ENCODE assay signal across 12 cellular contexts in genomic region chr2:33785201-33786106, GRCh38.
DNase-seq lines count a peak whose midpoint lies in the region; ATAC-seq, FAIRE-seq and TF ChIP-seq lines count a peak whose summit lies in the region.
"Had no signal": no experiment of that assay in that cellular context is flagged by ENCODE, and none has a peak within 500 bp of the region (broad histone marks: within the 10 kb centered on the region; RNA-seq: fewer than 3 reads in every experiment).

No MANE protein-coding gene starts in this region.

- no peak for DNase-seq in lower lobe of right lung
- DNase-seq in NCI-H2171 treated with DMSO at 0.1 percent for 48 hours (lab: John Stamatoyannopoulos, UW) = no peak
- DNase-seq in small intestine = no peak
- DNase-seq in coronary artery (ENCODE audit: low spot score) = no peak
- DNase-seq in 8988T = no peak
- DNase-seq: activated CD4-positive, alpha-beta T cell treated with anti-CD3 and anti-CD28 coated beads for 36 hours; brain microvascular endothelial cell; DMS 273 treated with DMSO at 0.1 percent for 48 hours; NCI-H510A treated with DMSO at 0.1 percent for 48 hours had no signal

- FAIRE-seq in small intestine (lab: Jason Lieb, UNC) = no peak

- TF ChIP-seq CTCF in lower lobe of right lung (IDR thresholded peaks at IDR 0.05) = no peak
- TF ChIP-seq CTCF in coronary artery (IDR thresholded peaks at IDR 0.05) = no peak

- H3K27me3 ChIP-seq in lower lobe of right lung (ENCODE audit: low read depth) (no peaks in the 10 kb centered on the region), small intestine (ENCODE audit: control insufficient read depth in 2 of 2, insufficient read depth in 2 of 2, low read length in 2 of 2) (no peaks in the 10 kb centered on the region)
- H3K27me3 ChIP-seq: brain microvascular endothelial cell had no signal

- intact Hi-C loops in lower lobe of right lung (cut with DNase I) = no loop called here

- no peak overlapping the region for H3K27ac ChIP-seq in lower lobe of right lung
- no peak overlapping the region for H3K27ac ChIP-seq in small intestine (ENCODE audit: low read depth in 1 of 2, low read length in 1 of 2)
- H3K27ac ChIP-seq in coronary artery = no peak overlapping the region
- H3K27ac ChIP-seq: brain microvascular endothelial cell had no signal

- H3K4me1 ChIP-seq in lower lobe of right lung (no peaks in the 10 kb centered on the region), small intestine (ENCODE audit: control insufficient read depth in 2 of 2, insufficient read depth in 1 of 2, low read depth in 1 of 2, low read length in 1 of 2) (no peaks in the 10 kb centered on the region)

- H3K9me3 ChIP-seq in lower lobe of right lung = no peaks in the 10 kb centered on the region
- no peaks in the 10 kb centered on the region for H3K9me3 ChIP-seq in small intestine (ENCODE audit: control insufficient read depth, low read depth)

- WGBS in small intestine, 3 donors = 75 to 82% (median 77%) methylated on average over 4 of the region's 4 CpGs

- no peak overlapping the region for H3K4me3 ChIP-seq in lower lobe of right lung
- H3K4me3 ChIP-seq in small intestine (ENCODE audit: low read depth in 1 of 2, low read length in 2 of 2) = no peak overlapping the region
- H3K4me3 ChIP-seq in coronary artery = no peak overlapping the region

- H3K36me3 ChIP-seq in lower lobe of right lung = no peaks in the 10 kb centered on the region
- H3K36me3 ChIP-seq in small intestine (ENCODE audit: control insufficient read depth in 2 of 2, insufficient read depth in 2 of 2, low read length in 2 of 2) = no peaks in the 10 kb centered on the region
- H3K36me3 ChIP-seq: brain microvascular endothelial cell had no signal

- ATAC-seq in GM18858 (IDR thresholded peaks at IDR 0.05; ENCODE audit: unreplicated experiment) (peak; percentile 97), GM21825 (IDR thresholded peaks at IDR 0.05; ENCODE audit: unreplicated experiment) (peak; percentile 93), HG03457 (IDR thresholded peaks at IDR 0.05; ENCODE audit: unreplicated experiment) (peak; percentile 84), lower lobe of right lung (peak; percentile 37 to 66)
- ATAC-seq: activated CD4-positive, alpha-beta T cell treated with anti-CD3 and anti-CD28 coated beads for 36 hours had no signal
